Comparison of ENCODE assay signal across 26 cellular contexts in genomic region chr10:44704616-44705015, GRCh38.
"Had no signal": no experiment of that assay in that cellular context is flagged by ENCODE, and none has a peak within 500 bp of the region (broad histone marks: within the 10 kb centered on the region; RNA-seq: fewer than 3 reads in every experiment).

No MANE protein-coding gene starts in this region.

- H3K36me3 ChIP-seq: ascending aorta, gastroesophageal sphincter had no signal

- H3K4me1 Mint-ChIP-seq: activated CD4-positive, alpha-beta T cell treated with anti-CD3 and anti-CD28 coated beads for 36 hours; activated CD4-positive, alpha-beta T cell treated with anti-CD3 and anti-CD28 coated beads, Interleukin-2, amount 10 ng/mL, durations not matched to agents 24 days and 14 days; activated naive CD4-positive, alpha-beta T cell treated with anti-CD3 and anti-CD28 coated beads, Interleukin-2, amount 10 ng/mL, durations not matched to agents 7 days and 5 days; activated naive CD8-positive, alpha-beta T cell treated with anti-CD3 and anti-CD28 coated beads, Interleukin-2, amount 10 ng/mL, durations not matched to agents 7 days and 5 days; brain; central memory CD8-positive, alpha-beta T cell; endodermal cell had no signal

- DNase-seq: activated CD4-positive, alpha-beta memory T cell treated with anti-CD3 and anti-CD28 coated beads for 36 hours; activated CD4-positive, alpha-beta T cell treated with anti-CD3 and anti-CD28 coated beads for 36 hours; activated CD4-positive, alpha-beta T cell treated with anti-CD3 and anti-CD28 coated beads, Interleukin-2, amount 10 ng/mL, durations not matched to agents 24 days and 14 days; activated CD4-positive, CD25-positive, alpha-beta regulatory T cell; activated CD4-positive, CD25-positive, alpha-beta regulatory T cell treated with anti-CD3 and anti-CD28 coated beads, Interleukin-2, amount 50 U/mL, for 72 hours; activated CD8-positive, alpha-beta memory T cell treated with anti-CD3 and anti-CD28 coated beads, Interleukin-2, amount 50 U/mL, for 48 hours; activated CD8-positive, alpha-beta T cell treated with anti-CD3 and anti-CD28 coated beads, Interleukin-2, amount 10 ng/mL, durations not matched to agents 7 days and 5 days; activated gamma-delta T cell; activated naive CD4-positive, alpha-beta T cell; activated naive CD4-positive, alpha-beta T cell treated with anti-CD3 and anti-CD28 coated beads, Interleukin-2, amount 10 ng/mL, durations not matched to agents 7 days and 5 days; activated naive CD8-positive, alpha-beta T cell treated with anti-CD3 and anti-CD28 coated beads, Interleukin-2, amount 10 ng/mL, durations not matched to agents 7 days and 5 days; activated T-cell treated with anti-CD3 and anti-CD28 coated beads for 4 hours; activated T-cell treated with anti-CD3 and anti-CD28 coated beads, Interleukin-2, amount 50 U/mL, for 24 hours; activated T-cell treated with anti-CD3 and anti-CD28 coated beads, Interleukin-2, amount 50 U/mL, for 72 hours; dorsolateral prefrontal cortex; effector memory CD4-positive, alpha-beta T cell; endodermal cell; T-helper 2 cell had no signal

- H3K4me3 Mint-ChIP-seq: activated CD4-positive, alpha-beta memory T cell treated with anti-CD3 and anti-CD28 coated beads for 36 hours; activated CD4-positive, alpha-beta T cell treated with anti-CD3 and anti-CD28 coated beads for 36 hours; activated CD4-positive, alpha-beta T cell treated with anti-CD3 and anti-CD28 coated beads, Interleukin-2, amount 10 ng/mL, durations not matched to agents 24 days and 14 days; activated CD8-positive, alpha-beta T cell treated with anti-CD3 and anti-CD28 coated beads, Interleukin-2, amount 10 ng/mL, durations not matched to agents 7 days and 5 days; activated naive CD4-positive, alpha-beta T cell treated with anti-CD3 and anti-CD28 coated beads, Interleukin-2, amount 10 ng/mL, durations not matched to agents 7 days and 5 days; activated naive CD8-positive, alpha-beta T cell treated with anti-CD3 and anti-CD28 coated beads, Interleukin-2, amount 10 ng/mL, durations not matched to agents 7 days and 5 days; activated T-cell treated with anti-CD3 and anti-CD28 coated beads, Interleukin-2, amount 50 U/mL, for 24 hours; activated T-cell treated with anti-CD3 and anti-CD28 coated beads, Interleukin-2, amount 50 U/mL, for 72 hours; brain; central memory CD8-positive, alpha-beta T cell; dendritic cell treated with granulocyte-macrophage colony-stimulating factor and Interleukin-4, amounts not matched to agents 40 ng/mL and 50 ng/mL, for 4 days; endodermal cell had no signal

- H3K27me3 Mint-ChIP-seq: activated CD4-positive, alpha-beta memory T cell treated with anti-CD3 and anti-CD28 coated beads for 36 hours; activated CD4-positive, alpha-beta T cell treated with anti-CD3 and anti-CD28 coated beads for 36 hours; activated CD4-positive, alpha-beta T cell treated with anti-CD3 and anti-CD28 coated beads, Interleukin-2, amount 10 ng/mL, durations not matched to agents 24 days and 14 days; activated naive CD4-positive, alpha-beta T cell treated with anti-CD3 and anti-CD28 coated beads, Interleukin-2, amount 10 ng/mL, durations not matched to agents 7 days and 5 days; activated naive CD8-positive, alpha-beta T cell treated with anti-CD3 and anti-CD28 coated beads, Interleukin-2, amount 10 ng/mL, durations not matched to agents 7 days and 5 days; central memory CD8-positive, alpha-beta T cell had no signal

- ATAC-seq: activated CD4-positive, alpha-beta T cell treated with anti-CD3 and anti-CD28 coated beads for 36 hours; activated CD8-positive, alpha-beta T cell treated with anti-CD3 and anti-CD28 coated beads, Interleukin-2, amount 10 ng/mL, durations not matched to agents 7 days and 5 days; activated naive CD4-positive, alpha-beta T cell treated with anti-CD3 and anti-CD28 coated beads, Interleukin-2, amount 50 U/mL, for 72 hours; activated T-cell treated with anti-CD3 and anti-CD28 coated beads, Interleukin-2, amount 50 U/mL, for 72 hours; esophagus mucosa; gastroesophageal sphincter had no signal

- H3K27ac Mint-ChIP-seq: activated CD4-positive, alpha-beta memory T cell treated with anti-CD3 and anti-CD28 coated beads for 36 hours; activated CD4-positive, alpha-beta T cell treated with anti-CD3 and anti-CD28 coated beads for 36 hours; activated CD4-positive, alpha-beta T cell treated with anti-CD3 and anti-CD28 coated beads, Interleukin-2, amount 10 ng/mL, durations not matched to agents 24 days and 14 days; activated CD8-positive, alpha-beta T cell treated with anti-CD3 and anti-CD28 coated beads, Interleukin-2, amount 10 ng/mL, durations not matched to agents 7 days and 5 days; activated naive CD4-positive, alpha-beta T cell treated with anti-CD3 and anti-CD28 coated beads, Interleukin-2, amount 10 ng/mL, durations not matched to agents 7 days and 5 days; activated naive CD4-positive, alpha-beta T cell treated with anti-CD3 and anti-CD28 coated beads, Interleukin-2, amount 50 U/mL, for 72 hours; activated naive CD8-positive, alpha-beta T cell treated with anti-CD3 and anti-CD28 coated beads, Interleukin-2, amount 10 ng/mL, durations not matched to agents 7 days and 5 days; activated T-cell treated with anti-CD3 and anti-CD28 coated beads, Interleukin-2, amount 50 U/mL, for 24 hours; activated T-cell treated with anti-CD3 and anti-CD28 coated beads, Interleukin-2, amount 50 U/mL, for 72 hours; brain; dendritic cell treated with granulocyte-macrophage colony-stimulating factor and Interleukin-4, amounts not matched to agents 40 ng/mL and 50 ng/mL, for 4 days; endodermal cell had no signal

- H3K36me3 Mint-ChIP-seq: activated CD4-positive, alpha-beta memory T cell treated with anti-CD3 and anti-CD28 coated beads for 36 hours; activated naive CD4-positive, alpha-beta T cell treated with anti-CD3 and anti-CD28 coated beads, Interleukin-2, amount 10 ng/mL, durations not matched to agents 7 days and 5 days; activated naive CD8-positive, alpha-beta T cell treated with anti-CD3 and anti-CD28 coated beads, Interleukin-2, amount 10 ng/mL, durations not matched to agents 7 days and 5 days; brain had no signal

- H3K27ac ChIP-seq: ascending aorta, coronary artery, dorsolateral prefrontal cortex, gastroesophageal sphincter had no signal

- H3K4me1 ChIP-seq: ascending aorta, gastroesophageal sphincter had no signal

- H3K4me3 ChIP-seq: ascending aorta, coronary artery, dorsolateral prefrontal cortex, gastroesophageal sphincter had no signal

- H3K27me3 ChIP-seq: ascending aorta, gastroesophageal sphincter had no signal
